Comparison of ENCODE assay signal across 17 cellular contexts in the genomic region with DNA sequence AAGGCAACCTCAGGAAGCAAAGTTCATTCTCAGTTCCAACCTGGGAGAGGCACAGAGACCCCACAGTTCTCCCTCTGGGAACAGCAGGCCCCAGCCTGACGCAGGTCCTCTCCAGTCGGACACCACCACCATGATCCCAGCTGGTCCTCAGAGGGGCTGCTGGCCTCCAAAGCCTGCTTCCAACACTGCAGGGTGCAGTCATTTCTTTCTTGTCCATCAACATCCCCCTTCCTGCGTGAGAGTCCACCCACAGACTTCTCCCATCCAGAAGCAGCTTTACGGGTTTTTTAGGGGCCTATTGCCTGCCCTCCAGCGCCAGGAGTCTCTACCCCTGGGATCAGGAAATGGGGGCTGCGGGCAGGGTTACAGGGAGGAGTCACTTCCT.
"Had no signal": no experiment of that assay in that cellular context is flagged by ENCODE, and none has a peak within 500 bp of the region (broad histone marks: within the 10 kb centered on the region; RNA-seq: fewer than 3 reads in every experiment).

No MANE protein-coding gene starts in this region.

- FAIRE-seq: endometrium had no signal

- H3K27ac Mint-ChIP-seq: activated B cell treated with CpG ODN at 0.5 μM for 24 hours; activated CD4-positive, alpha-beta memory T cell treated with anti-CD3 and anti-CD28 coated beads, Interleukin-2, amount 10 ng/mL, durations not matched to agents 7 days and 5 days; activated naive CD8-positive, alpha-beta T cell treated with anti-CD3 and anti-CD28 coated beads, Interleukin-2, amount 50 U/mL, for 24 hours; stimulated activated naive CD8-positive, alpha-beta T cell treated with anti-CD3 and anti-CD28 coated beads, Interleukin-15, Interleukin-2, amounts not matched to agents 100 ng/mL and 50 ng/mL, for 24 hours; T-helper 1 cell treated with Interleukin-12 subunit alpha and Interleukin-12 subunit beta and Interleukin-4 antibody, amounts not matched to agents 30 μg/mL and 1 μg/mL, for 36 hours had no signal

- DNase-seq: activated B cell treated with CpG ODN at 0.5 μM for 24 hours; activated CD4-positive, alpha-beta memory T cell treated with anti-CD3 and anti-CD28 coated beads, Interleukin-2, amount 10 ng/mL, durations not matched to agents 7 days and 5 days; activated CD4-positive, alpha-beta T cell treated with anti-CD3 and anti-CD28 coated beads for 4 hours; activated gamma-delta T cell; activated naive CD4-positive, alpha-beta T cell treated with anti-CD3 and anti-CD28 coated beads, Interleukin-2, amount 50 U/mL, for 16 hours; activated naive CD8-positive, alpha-beta T cell treated with anti-CD3 and anti-CD28 coated beads, Interleukin-2, amount 50 U/mL, for 24 hours; cortex of kidney; heart right ventricle; left cardiac atrium; retina; stimulated activated CD4-positive, alpha-beta T cell treated with anti-CD3 and anti-CD28 coated beads, Interleukin-4, amount 100 ng/mL, for 24 hours; substantia nigra had no signal

- ATAC-seq: activated naive CD8-positive, alpha-beta T cell treated with anti-CD3 and anti-CD28 coated beads, Interleukin-2, amount 50 U/mL, for 24 hours; heart right ventricle; left cardiac atrium had no signal

- H3K9me3 Mint-ChIP-seq: activated B cell treated with CpG ODN at 0.5 μM for 24 hours; activated CD4-positive, alpha-beta memory T cell treated with anti-CD3 and anti-CD28 coated beads, Interleukin-2, amount 10 ng/mL, durations not matched to agents 7 days and 5 days; activated naive CD8-positive, alpha-beta T cell treated with anti-CD3 and anti-CD28 coated beads, Interleukin-2, amount 50 U/mL, for 24 hours; stimulated activated naive CD8-positive, alpha-beta T cell treated with anti-CD3 and anti-CD28 coated beads, Interleukin-15, Interleukin-2, amounts not matched to agents 100 ng/mL and 50 ng/mL, for 24 hours; T-helper 1 cell treated with Interleukin-12 subunit alpha and Interleukin-12 subunit beta and Interleukin-4 antibody, amounts not matched to agents 30 μg/mL and 1 μg/mL, for 36 hours had no signal

- H3K27ac ChIP-seq: cardiac muscle cell, heart right ventricle, tibial nerve had no signal

- H3K27me3 ChIP-seq: cardiac muscle cell, tibial nerve had no signal

- H3K9me3 ChIP-seq: heart right ventricle, tibial nerve had no signal

- H3K36me3 ChIP-seq: cardiac muscle cell, heart right ventricle, tibial nerve had no signal

- H3K4me3 ChIP-seq: cardiac muscle cell, heart right ventricle, tibial nerve had no signal

- H3K4me3 Mint-ChIP-seq: activated B cell treated with CpG ODN at 0.5 μM for 24 hours; activated CD4-positive, alpha-beta memory T cell treated with anti-CD3 and anti-CD28 coated beads, Interleukin-2, amount 10 ng/mL, durations not matched to agents 7 days and 5 days; activated naive CD8-positive, alpha-beta T cell treated with anti-CD3 and anti-CD28 coated beads, Interleukin-2, amount 50 U/mL, for 24 hours; stimulated activated naive CD8-positive, alpha-beta T cell treated with anti-CD3 and anti-CD28 coated beads, Interleukin-15, Interleukin-2, amounts not matched to agents 100 ng/mL and 50 ng/mL, for 24 hours; T-helper 1 cell treated with Interleukin-12 subunit alpha and Interleukin-12 subunit beta and Interleukin-4 antibody, amounts not matched to agents 30 μg/mL and 1 μg/mL, for 36 hours had no signal
